23 cellular contexts compared by ENCODE assay signal in the genomic region with DNA sequence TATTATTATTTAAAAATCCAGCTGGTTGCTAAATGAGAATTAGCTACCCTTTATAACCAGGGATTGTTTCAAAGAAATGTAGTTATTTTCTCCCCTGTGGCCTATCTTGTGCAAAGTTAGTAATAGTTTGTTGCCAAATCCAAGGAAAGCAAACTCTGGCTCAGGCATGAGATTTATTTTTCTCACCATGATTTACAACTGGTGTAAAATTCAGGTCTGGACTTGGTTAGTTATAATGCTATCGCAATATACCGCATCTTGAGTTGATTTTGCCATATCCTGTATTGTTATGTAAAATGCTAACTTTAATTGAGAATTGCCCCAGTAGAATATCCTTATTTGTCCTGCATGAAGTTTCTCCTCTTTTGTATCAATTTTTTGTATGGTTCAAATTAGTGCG.
DNase-seq lines count a peak whose midpoint lies in the region; ATAC-seq and TF ChIP-seq lines count a peak whose summit lies in the region.
"Had no signal": no experiment of that assay in that cellular context is flagged by ENCODE, and none has a peak within 500 bp of the region (broad histone marks: within the 10 kb centered on the region; RNA-seq: fewer than 3 reads in every experiment).

No MANE protein-coding gene starts in this region.

- no peaks in the 10 kb centered on the region for H3K27me3 Mint-ChIP-seq in activated naive CD8-positive, alpha-beta T cell treated with anti-CD3 and anti-CD28 coated beads, Interleukin-2, amount 50 U/mL, for 24 hours
- H3K27me3 Mint-ChIP-seq: IgD-negative memory B cell, naive B cell, type B pancreatic cell had no signal

- H3K36me3 ChIP-seq in left ventricle myocardium inferior (no peaks in the 10 kb centered on the region), rectal smooth muscle tissue (ENCODE audit: control insufficient read depth, insufficient read depth, low read length) (no peaks in the 10 kb centered on the region), uterus (no peaks in the 10 kb centered on the region)

- no peaks in the 10 kb centered on the region for H3K9me3 Mint-ChIP-seq in activated naive CD8-positive, alpha-beta T cell treated with anti-CD3 and anti-CD28 coated beads, Interleukin-2, amount 50 U/mL, for 24 hours
- H3K9me3 Mint-ChIP-seq: type B pancreatic cell had no signal

- no peak for TF ChIP-seq POLR2A in uterus (IDR thresholded peaks at IDR 0.05)

- H3K4me3 Mint-ChIP-seq in activated naive CD8-positive, alpha-beta T cell treated with anti-CD3 and anti-CD28 coated beads, Interleukin-2, amount 50 U/mL, for 24 hours, result no peak overlapping the region
- H3K4me3 Mint-ChIP-seq: IgD-negative memory B cell, naive B cell, type B pancreatic cell had no signal

- H3K27me3 ChIP-seq in left ventricle myocardium inferior (ENCODE audit: low read depth), result no peaks in the 10 kb centered on the region
- H3K27me3 ChIP-seq in rectal smooth muscle tissue (ENCODE audit: control insufficient read depth, insufficient read depth, low read length), result no peaks in the 10 kb centered on the region
- H3K27me3 ChIP-seq in uterus, result no peaks in the 10 kb centered on the region

- ATAC-seq in left cardiac atrium (no peak), GM19351 (IDR thresholded peaks at IDR 0.05; ENCODE audit: unreplicated experiment) (no peak)
- ATAC-seq in activated naive CD8-positive, alpha-beta T cell treated with anti-CD3 and anti-CD28 coated beads, Interleukin-2, amount 50 U/mL, for 24 hours, result no peak
- ATAC-seq: left colon, PC-3, psoas muscle had no signal

- H3K4me3 ChIP-seq in left ventricle myocardium inferior (no peak overlapping the region), rectal smooth muscle tissue (ENCODE audit: low read length) (no peak overlapping the region), uterus (no peak overlapping the region)
- H3K4me3 ChIP-seq: psoas muscle had no signal

- H3K27ac ChIP-seq in left ventricle myocardium inferior (replicated peaks), result peak overlapping the region; percentile 95
- peak overlapping the region; percentile 93 for H3K27ac ChIP-seq in rectal smooth muscle tissue (ENCODE audit: low read depth, low read length)
- H3K27ac ChIP-seq in uterus, result peak overlapping the region; percentile 86 to 87

- no peak overlapping the region for H3K9ac ChIP-seq in rectal smooth muscle tissue (ENCODE audit: low read length)

- TF ChIP-seq CTCF in left ventricle myocardium inferior (IDR thresholded peaks at IDR 0.05; ENCODE audit: borderline replicate concordance) (no peak), uterus (IDR thresholded peaks at IDR 0.05) (no peak)

- intact Hi-C loops in left ventricle myocardium inferior (cut with micrococcal nuclease) (no loop called here), left cardiac atrium (cut with DNase I) (loop anchor here in 1 of 2 donors (10.0 kb wide), 1 partner anchor 82 kb away; no protein-coding TSS in a partner anchor), uterus (cut with DNase I; ENCODE audit: low total_unique reads) (no loop called here)

- DNase-seq in left ventricle myocardium inferior, result no peak
- no peak for DNase-seq in left cardiac atrium
- peak; percentile 96 for DNase-seq in fibroblast of peridontal ligament (ENCODE audit: extremely low read depth)
- DNase-seq in uterus, result no peak
- no peak for DNase-seq in activated naive CD8-positive, alpha-beta T cell treated with anti-CD3 and anti-CD28 coated beads, Interleukin-2, amount 50 U/mL, for 24 hours
- no peak for DNase-seq in SHP77 treated with DMSO at 0.1 percent for 48 hours (lab: John Stamatoyannopoulos, UW)
- DNase-seq: ACHN, aorta, COR-L47, cortex of kidney, GDM1, hippocampal formation, left colon, naive B cell, NCI-H1092, NCI-H2107, PC-3, psoas muscle, SW 1271 had no signal

- H3K4me1 Mint-ChIP-seq in activated naive CD8-positive, alpha-beta T cell treated with anti-CD3 and anti-CD28 coated beads, Interleukin-2, amount 50 U/mL, for 24 hours, result peaks cover 7% of the 10 kb centered on the region

- no peaks in the 10 kb centered on the region for H3K9me3 ChIP-seq in left ventricle myocardium inferior (replicated peaks)
- no peaks in the 10 kb centered on the region for H3K9me3 ChIP-seq in uterus
- H3K9me3 ChIP-seq: psoas muscle had no signal

- H3K4me1 ChIP-seq in left ventricle myocardium inferior (peaks cover 80% of the 10 kb centered on the region), rectal smooth muscle tissue (ENCODE audit: control insufficient read depth, insufficient read depth, low read length) (peaks cover 28% of the 10 kb centered on the region), uterus (peaks cover 6 to 24% of the 10 kb centered on the region in 2 donors)

- H3K36me3 Mint-ChIP-seq in activated naive CD8-positive, alpha-beta T cell treated with anti-CD3 and anti-CD28 coated beads, Interleukin-2, amount 50 U/mL, for 24 hours (ENCODE audit: low read depth), result peaks cover 2% of the 10 kb centered on the region
- H3K36me3 Mint-ChIP-seq: type B pancreatic cell had no signal

- H3K27ac Mint-ChIP-seq in activated naive CD8-positive, alpha-beta T cell treated with anti-CD3 and anti-CD28 coated beads, Interleukin-2, amount 50 U/mL, for 24 hours, result no peak overlapping the region
- H3K27ac Mint-ChIP-seq: IgD-negative memory B cell, naive B cell, type B pancreatic cell had no signal
